Comparison of ENCODE assay signal across 9 cellular contexts in genomic region chr2:24930768-24931167, GRCh38. TPM values are rescaled to one million over a fixed set of nuclear protein-coding genes. Genes with fewer than 3 reads are reported as not detected.
DNase-seq lines count a peak whose midpoint lies in the region; ATAC-seq and TF ChIP-seq lines count a peak whose summit lies in the region.
"Had no signal": no experiment of that assay in that cellular context is flagged by ENCODE, and none has a peak within 500 bp of the region (broad histone marks: within the 10 kb centered on the region; RNA-seq: fewer than 3 reads in every experiment).

No MANE protein-coding gene starts in this region.

- intact Hi-C loops in gastrocnemius medialis (cut with DNase I; ENCODE audit: low total_unique reads) = no loop called here

- in situ Hi-C loops in gastrocnemius medialis (cut with MboI; ENCODE audit: low sequenced_read_pairs in 4 of 4) = no loop called here

- DNase-seq in SKM-1 treated with dmso at 0.1 percent for 144 hours (lab: John Stamatoyannopoulos, UW; ENCODE audit: unreplicated experiment) (peak; percentile 11), SKM-1 (lab: John Stamatoyannopoulos, UW; ENCODE audit: unreplicated experiment) (no peak), gastrocnemius medialis (no peak), NCI-H82 treated with DMSO at 0.1 percent for 48 hours (lab: John Stamatoyannopoulos, UW; ENCODE audit: unreplicated experiment) (no peak), AG08395 (ENCODE audit: low spot score) (no peak), NCI-H2081 (lab: John Stamatoyannopoulos, UW) (no peak)
- DNase-seq: activated gamma-delta T cell treated with Interleukin-2 at 50 U/mL for 16 hours had no signal

- H3K36me3 ChIP-seq in gastrocnemius medialis = no peaks in the 10 kb centered on the region

- no peak overlapping the region for H3K4me3 ChIP-seq in gastrocnemius medialis

- peaks cover 8 to 15% of the 10 kb centered on the region in 2 donors for H3K4me1 ChIP-seq in gastrocnemius medialis

- H3K27ac ChIP-seq in gastrocnemius medialis = no peak overlapping the region

- no peaks in the 10 kb centered on the region for H3K27me3 ChIP-seq in gastrocnemius medialis

- peak; percentile 74 for ATAC-seq in HG02759 (IDR thresholded peaks at IDR 0.05; ENCODE audit: unreplicated experiment)
- ATAC-seq in SK-N-SH treated with all-trans-retinoic acid at 6 μM for 48 hours = peak; percentile 65
- ATAC-seq in gastrocnemius medialis = peak; percentile 71 to 80

- no peak for TF ChIP-seq POLR2A in gastrocnemius medialis (IDR thresholded peaks at IDR 0.05)

- no peaks in the 10 kb centered on the region for H3K9me3 ChIP-seq in gastrocnemius medialis

- TF ChIP-seq CTCF in gastrocnemius medialis (IDR thresholded peaks at IDR 0.05 in 4 of 5, conservative IDR thresholded peaks at IDR 0.05 in 1 of 5) = no peak

TF ChIP-seq in SK-N-SH treated with all-trans-retinoic acid at 6 μM for 48 hours, 23 proteins besides CTCF, POLR2A, EP300 and RAD21:
- TF ChIP-seq BACH2 (CRISPR knock-in tag; IDR thresholded peaks at IDR 0.05; ENCODE audit: borderline replicate concordance) = no peak
- no peak for TF ChIP-seq ZFP30 (CRISPR knock-in tag; IDR thresholded peaks at IDR 0.05)
- TF ChIP-seq ESRRG (CRISPR knock-in tag; IDR thresholded peaks at IDR 0.05) = no peak
- no peak for TF ChIP-seq ZNF70 (CRISPR knock-in tag; IDR thresholded peaks at IDR 0.05)
- no peak for TF ChIP-seq TOX (CRISPR knock-in tag; IDR thresholded peaks at IDR 0.05; ENCODE audit: borderline replicate concordance)
- TF ChIP-seq GLIS3 (CRISPR knock-in tag; IDR thresholded peaks at IDR 0.05) = no peak
- TF ChIP-seq TCF4 (CRISPR knock-in tag; IDR thresholded peaks at IDR 0.05; ENCODE audit: borderline replicate concordance) = no peak
- no peak for TF ChIP-seq ZNF8 (CRISPR knock-in tag; IDR thresholded peaks at IDR 0.05)
- TF ChIP-seq, protein P1, sequence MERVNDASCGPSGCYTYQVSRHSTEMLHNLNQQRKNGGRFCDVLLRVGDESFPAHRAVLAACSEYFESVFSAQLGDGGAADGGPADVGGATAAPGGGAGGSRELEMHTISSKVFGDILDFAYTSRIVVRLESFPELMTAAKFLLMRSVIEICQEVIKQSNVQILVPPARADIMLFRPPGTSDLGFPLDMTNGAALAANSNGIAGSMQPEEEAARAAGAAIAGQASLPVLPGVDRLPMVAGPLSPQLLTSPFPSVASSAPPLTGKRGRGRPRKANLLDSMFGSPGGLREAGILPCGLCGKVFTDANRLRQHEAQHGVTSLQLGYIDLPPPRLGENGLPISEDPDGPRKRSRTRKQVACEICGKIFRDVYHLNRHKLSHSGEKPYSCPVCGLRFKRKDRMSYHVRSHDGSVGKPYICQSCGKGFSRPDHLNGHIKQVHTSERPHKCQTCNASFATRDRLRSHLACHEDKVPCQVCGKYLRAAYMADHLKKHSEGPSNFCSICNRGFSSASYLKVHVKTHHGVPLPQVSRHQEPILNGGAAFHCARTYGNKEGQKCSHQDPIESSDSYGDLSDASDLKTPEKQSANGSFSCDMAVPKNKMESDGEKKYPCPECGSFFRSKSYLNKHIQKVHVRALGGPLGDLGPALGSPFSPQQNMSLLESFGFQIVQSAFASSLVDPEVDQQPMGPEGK (CRISPR knock-in tag; IDR thresholded peaks at IDR 0.05; ENCODE audit: borderline replicate concordance) = no peak
- TF ChIP-seq CSDC2 (CRISPR knock-in tag; IDR thresholded peaks at IDR 0.05) = no peak
- TF ChIP-seq ARNTL (CRISPR knock-in tag; IDR thresholded peaks at IDR 0.05; ENCODE audit: borderline replicate concordance, low read depth) = no peak
- TF ChIP-seq ZFP3 (CRISPR knock-in tag; IDR thresholded peaks at IDR 0.05) = no peak
- TF ChIP-seq ZNF565 (CRISPR knock-in tag; conservative IDR thresholded peaks at IDR 0.05; ENCODE audit: low read depth) = no peak
- no peak for TF ChIP-seq ZC3H10 (CRISPR knock-in tag; IDR thresholded peaks at IDR 0.05)
- TF ChIP-seq SNAI2 (CRISPR knock-in tag; IDR thresholded peaks at IDR 0.05) = no peak

RNA-seq across cellular contexts. Expression of gene ADCY3, which starts 10.7 kb away (rescaled TPM):
- total RNA-seq in gastrocnemius medialis = 10 to 100 TPM in 2 of 4 donors, 1 to 10 TPM in 2; 3.9 to 16.6 (median 12.3) TPM

RNA-seq across cellular contexts. Expression of gene DNAJC27, which starts 41.0 kb away (rescaled TPM):
- total RNA-seq in gastrocnemius medialis = 10 to 100 TPM in 1 of 4 donors, 1 to 10 TPM in 3; 3.0 to 11.0 (median 4.9) TPM
